In genomic region chr1:225603538-225604354, GRCh38 we compare ENCODE assay signal across 12 cellular contexts. TPM values are rescaled to one million over a fixed set of nuclear protein-coding genes. Genes with fewer than 3 reads are reported as not detected.
DNase-seq lines count a peak whose midpoint lies in the region; ATAC-seq and TF ChIP-seq lines count a peak whose summit lies in the region.
"Had no signal": no experiment of that assay in that cellular context is flagged by ENCODE, and none has a peak within 500 bp of the region (broad histone marks: within the 10 kb centered on the region; RNA-seq: fewer than 3 reads in every experiment).

No MANE protein-coding gene starts in this region.

- H3K27ac ChIP-seq in heart right ventricle (peak overlapping the region in 9 of 10 donors; percentile 20 to 66 (median 40)), subcutaneous abdominal adipose tissue (ENCODE audit: low read depth, low read length) (peak overlapping the region; percentile 46)
- H3K27ac ChIP-seq: 22Rv1 had no signal

- H3K36me3 ChIP-seq in heart right ventricle (peaks cover 0 to 6% (median 0%) of the 10 kb centered on the region in 9 donors), subcutaneous abdominal adipose tissue (ENCODE audit: control insufficient read depth in 5 of 5, insufficient read depth in 5 of 5, low read length in 5 of 5) (no peaks in the 10 kb centered on the region)

- H3K27me3 ChIP-seq in heart right ventricle = no peaks in the 10 kb centered on the region
- no peaks in the 10 kb centered on the region for H3K27me3 ChIP-seq in subcutaneous abdominal adipose tissue (ENCODE audit: control insufficient read depth in 5 of 5, insufficient read depth in 4 of 5, low read length in 5 of 5)

- ATAC-seq in heart right ventricle (peak in 5 of 8 donors; percentile 42 to 74 (median 63)), HG02610 (IDR thresholded peaks at IDR 0.05; ENCODE audit: unreplicated experiment) (no peak), GM21360 (IDR thresholded peaks at IDR 0.05; ENCODE audit: unreplicated experiment) (no peak), GM18907 (IDR thresholded peaks at IDR 0.05; ENCODE audit: unreplicated experiment) (no peak)
- ATAC-seq: GM12878 had no signal

- H3K9ac ChIP-seq in subcutaneous abdominal adipose tissue (ENCODE audit: low read length in 5 of 5) = no peak overlapping the region

- peaks cover 0 to 10% (median 0%) of the 10 kb centered on the region in 11 donors for H3K9me3 ChIP-seq in heart right ventricle
- H3K9me3 ChIP-seq in subcutaneous abdominal adipose tissue (ENCODE audit: control insufficient read depth in 5 of 5, low read length in 5 of 5) = no peaks in the 10 kb centered on the region

- no peak for TF ChIP-seq CTCF in heart right ventricle (IDR thresholded peaks at IDR 0.05)

- H3K4me3 ChIP-seq in heart right ventricle (no peak overlapping the region), subcutaneous abdominal adipose tissue (ENCODE audit: low read depth in 1 of 5, low read length in 5 of 5) (no peak overlapping the region)
- H3K4me3 ChIP-seq: GM12878 had no signal

- peaks cover 11 to 69% (median 43%) of the 10 kb centered on the region in 9 donors for H3K4me1 ChIP-seq in heart right ventricle
- H3K4me1 ChIP-seq in subcutaneous abdominal adipose tissue (ENCODE audit: control insufficient read depth in 5 of 5, insufficient read depth in 5 of 5, low read length in 5 of 5) = peaks cover 0 to 4% (median 0%) of the 10 kb centered on the region in 5 donors

- intact Hi-C loops in heart right ventricle (cut with DNase I) = loop anchor here in 1 of 10 donors (2.0 kb wide), 1 partner anchor 49 kb away; the partner anchor contains the start of gene ENAH

- DNase-seq in DMS 273 (lab: John Stamatoyannopoulos, UW; ENCODE audit: unreplicated experiment) (peak; percentile 35), DMS 273 treated with DMSO at 0.1 percent for 48 hours (lab: John Stamatoyannopoulos, UW) (no peak), amniotic epithelial cell (ENCODE audit: low read depth) (peak; percentile 71), heart right ventricle (no peak)
- DNase-seq: activated CD4-positive, alpha-beta T cell treated with anti-CD3 and anti-CD28 coated beads, Interleukin-2, amount 50 U/mL, for 1 hour; NK-92 treated with Interleukin-12 subunit alpha and Interleukin-12 subunit beta, amount 100 ng/mL, for 24 hours had no signal

RNA-seq across cellular contexts. Expression of gene ENAH, which starts 49.2 kb away (rescaled TPM):
- total RNA-seq in heart right ventricle = 100 to 1,000 TPM in 6 of 10 donors, 10 to 100 TPM in 4; 63.3 to 201 (median 115) TPM
- 10 to 100 TPM; 12.4 to 16.4 TPM for polyA plus RNA-seq in heart right ventricle

Comparison
In these comparisons a context has a peak if more than half of its experiments do, and no peak if none do; other contexts are left out.
1. DNase-seq: peak in DMS 273 (single experiment) and amniotic epithelial cell (single experiment); none in DMS 273 treated with DMSO at 0.1 percent for 48 hours (single experiment) and heart right ventricle (0 of 2).
2. ATAC-seq: peak in heart right ventricle (5 of 8); none in HG02610 (single experiment), GM21360 (single experiment) and GM18907 (single experiment).